ENCODE assay signal across 28 cellular contexts in genomic region chr20:40284611-40285010, GRCh38.
"Had no signal": no experiment of that assay in that cellular context is flagged by ENCODE, and none has a peak within 500 bp of the region (broad histone marks: within the 10 kb centered on the region; RNA-seq: fewer than 3 reads in every experiment).

No MANE protein-coding gene starts in this region.

- DNase-seq: activated CD4-positive, alpha-beta memory T cell treated with anti-CD3 and anti-CD28 coated beads, Interleukin-2, amount 10 ng/mL, durations not matched to agents 7 days and 5 days; activated CD4-positive, alpha-beta T cell treated with anti-CD3 and anti-CD28 coated beads for 1 hour; activated CD4-positive, alpha-beta T cell treated with anti-CD3 and anti-CD28 coated beads for 4 hours; activated CD4-positive, alpha-beta T cell treated with anti-CD3 and anti-CD28 coated beads, Interleukin-2, amount 10 ng/mL, durations not matched to agents 7 days and 5 days; activated CD4-positive, alpha-beta T cell treated with anti-CD3 and anti-CD28 coated beads, Interleukin-2, amount 50 U/mL, for 4 hours; activated CD8-positive, alpha-beta memory T cell treated with anti-CD3 and anti-CD28 coated beads, Interleukin-2, amount 50 U/mL, for 48 hours; activated gamma-delta T cell; activated naive CD4-positive, alpha-beta T cell; activated naive CD4-positive, alpha-beta T cell treated with anti-CD3 and anti-CD28 coated beads, Interleukin-2, amount 10 ng/mL, durations not matched to agents 7 days and 5 days; activated naive CD8-positive, alpha-beta T cell treated with anti-CD3 and anti-CD28 coated beads, Interleukin-2, amount 10 ng/mL, durations not matched to agents 7 days and 5 days; activated T-cell treated with anti-CD3 and anti-CD28 coated beads for 4 hours; activated T-cell treated with anti-CD3 and anti-CD28 coated beads, Interleukin-2, amount 50 U/mL, for 24 hours; activated T-cell treated with anti-CD3 and anti-CD28 coated beads, Interleukin-2, amount 50 U/mL, for 72 hours; caudate nucleus; cortex of kidney; dermis blood vessel endothelial cell; effector CD8-positive, alpha-beta T cell; erythroblast; foreskin fibroblast; head of caudate nucleus; T-helper 1 cell; T-helper 17 cell; T1000 had no signal

- H3K27ac Mint-ChIP-seq: activated CD4-positive, alpha-beta memory T cell treated with anti-CD3 and anti-CD28 coated beads, Interleukin-2, amount 10 ng/mL, durations not matched to agents 7 days and 5 days; activated CD4-positive, alpha-beta T cell treated with anti-CD3 and anti-CD28 coated beads, Interleukin-2, amount 10 ng/mL, durations not matched to agents 7 days and 5 days; activated naive CD4-positive, alpha-beta T cell treated with anti-CD3 and anti-CD28 coated beads, Interleukin-2, amount 10 ng/mL, durations not matched to agents 7 days and 5 days; activated naive CD4-positive, alpha-beta T cell treated with anti-CD3 and anti-CD28 coated beads, Interleukin-2, amount 50 U/mL, for 72 hours; activated naive CD8-positive, alpha-beta T cell treated with anti-CD3 and anti-CD28 coated beads, Interleukin-2, amount 10 ng/mL, durations not matched to agents 7 days and 5 days; activated T-cell treated with anti-CD3 and anti-CD28 coated beads, Interleukin-2, amount 50 U/mL, for 24 hours; activated T-cell treated with anti-CD3 and anti-CD28 coated beads, Interleukin-2, amount 50 U/mL, for 72 hours; brain; T-helper 17 cell; T-helper 2 cell treated with Interferon-gamma antibody and Interleukin-4, amounts not matched to agents 5 μg/mL and 100 μg/mL, for 36 hours; WTC11 had no signal

- H3K9me3 Mint-ChIP-seq: activated CD4-positive, alpha-beta T cell treated with anti-CD3 and anti-CD28 coated beads, Interleukin-2, amount 10 ng/mL, durations not matched to agents 7 days and 5 days; activated naive CD4-positive, alpha-beta T cell treated with anti-CD3 and anti-CD28 coated beads, Interleukin-2, amount 10 ng/mL, durations not matched to agents 7 days and 5 days; activated naive CD8-positive, alpha-beta T cell treated with anti-CD3 and anti-CD28 coated beads, Interleukin-2, amount 10 ng/mL, durations not matched to agents 7 days and 5 days; activated T-cell treated with anti-CD3 and anti-CD28 coated beads, Interleukin-2, amount 50 U/mL, for 24 hours; T-helper 2 cell treated with Interferon-gamma antibody and Interleukin-4, amounts not matched to agents 5 μg/mL and 100 μg/mL, for 36 hours; WTC11 had no signal

- H3K4me3 ChIP-seq: ascending aorta had no signal

- H3K4me3 Mint-ChIP-seq: activated CD4-positive, alpha-beta memory T cell treated with anti-CD3 and anti-CD28 coated beads, Interleukin-2, amount 10 ng/mL, durations not matched to agents 7 days and 5 days; activated CD4-positive, alpha-beta T cell treated with anti-CD3 and anti-CD28 coated beads, Interleukin-2, amount 10 ng/mL, durations not matched to agents 7 days and 5 days; activated naive CD4-positive, alpha-beta T cell treated with anti-CD3 and anti-CD28 coated beads, Interleukin-2, amount 10 ng/mL, durations not matched to agents 7 days and 5 days; activated naive CD8-positive, alpha-beta T cell treated with anti-CD3 and anti-CD28 coated beads, Interleukin-2, amount 10 ng/mL, durations not matched to agents 7 days and 5 days; activated T-cell treated with anti-CD3 and anti-CD28 coated beads, Interleukin-2, amount 50 U/mL, for 24 hours; activated T-cell treated with anti-CD3 and anti-CD28 coated beads, Interleukin-2, amount 50 U/mL, for 72 hours; brain; T-helper 17 cell; T-helper 2 cell treated with Interferon-gamma antibody and Interleukin-4, amounts not matched to agents 5 μg/mL and 100 μg/mL, for 36 hours; WTC11 had no signal

- H3K27ac ChIP-seq: ascending aorta had no signal

- H3K27me3 Mint-ChIP-seq: activated CD4-positive, alpha-beta memory T cell treated with anti-CD3 and anti-CD28 coated beads, Interleukin-2, amount 10 ng/mL, durations not matched to agents 7 days and 5 days; activated CD4-positive, alpha-beta T cell treated with anti-CD3 and anti-CD28 coated beads, Interleukin-2, amount 10 ng/mL, durations not matched to agents 7 days and 5 days; activated naive CD4-positive, alpha-beta T cell treated with anti-CD3 and anti-CD28 coated beads, Interleukin-2, amount 10 ng/mL, durations not matched to agents 7 days and 5 days; activated naive CD8-positive, alpha-beta T cell treated with anti-CD3 and anti-CD28 coated beads, Interleukin-2, amount 10 ng/mL, durations not matched to agents 7 days and 5 days; activated T-cell treated with anti-CD3 and anti-CD28 coated beads, Interleukin-2, amount 50 U/mL, for 24 hours had no signal

- H3K4me1 Mint-ChIP-seq: activated CD4-positive, alpha-beta memory T cell treated with anti-CD3 and anti-CD28 coated beads, Interleukin-2, amount 10 ng/mL, durations not matched to agents 7 days and 5 days; activated CD4-positive, alpha-beta T cell treated with anti-CD3 and anti-CD28 coated beads, Interleukin-2, amount 10 ng/mL, durations not matched to agents 7 days and 5 days; activated naive CD4-positive, alpha-beta T cell treated with anti-CD3 and anti-CD28 coated beads, Interleukin-2, amount 10 ng/mL, durations not matched to agents 7 days and 5 days; activated naive CD8-positive, alpha-beta T cell treated with anti-CD3 and anti-CD28 coated beads, Interleukin-2, amount 10 ng/mL, durations not matched to agents 7 days and 5 days; T-helper 17 cell had no signal

- H3K36me3 ChIP-seq: ascending aorta had no signal

- H3K36me3 Mint-ChIP-seq: activated naive CD4-positive, alpha-beta T cell treated with anti-CD3 and anti-CD28 coated beads, Interleukin-2, amount 10 ng/mL, durations not matched to agents 7 days and 5 days; activated naive CD4-positive, alpha-beta T cell treated with anti-CD3 and anti-CD28 coated beads, Interleukin-2, amount 50 U/mL, for 72 hours; activated naive CD8-positive, alpha-beta T cell treated with anti-CD3 and anti-CD28 coated beads, Interleukin-2, amount 10 ng/mL, durations not matched to agents 7 days and 5 days; brain had no signal

- H3K27me3 ChIP-seq: ascending aorta had no signal

- ATAC-seq: activated naive CD4-positive, alpha-beta T cell treated with anti-CD3 and anti-CD28 coated beads, Interleukin-2, amount 50 U/mL, for 72 hours; activated T-cell treated with anti-CD3 and anti-CD28 coated beads, Interleukin-2, amount 50 U/mL, for 72 hours; T-helper 17 cell; WTC11 had no signal

- H3K9me3 ChIP-seq: ascending aorta had no signal
